Comparison of ENCODE assay signal across 1 cellular context in genomic region chr4:165327211-165328100, GRCh38.
A peak's percentile ranks its signal among the peaks of the same experiment; 100 is the strongest.
TF ChIP-seq lines count a peak whose summit lies in the region.

Gene MSMO1, plus strand, starts transcription at chr4:165327669. Its CDS starts 5,702 bp downstream, at chr4:165333371.

TF ChIP-seq in HepG2, 621 proteins besides CTCF, POLR2A, EP300 and RAD21 (continued from another document and continues in another):
- TF ChIP-seq ETS1 (CRISPR knock-in tag; IDR thresholded peaks at IDR 0.05) (0 out of 2 replicates have a peak, but pooled peaks have one; percentile 39), PCBP2 (optimal IDR thresholded peaks at IDR 0.05; ENCODE audit: low read depth, low read length, poor library complexity, severe bottlenecking) (no peak), HNRNPL (IDR thresholded peaks at IDR 0.05; ENCODE audit: low read depth, low read length) (no peak), CHD4 (IDR thresholded peaks at IDR 0.05; ENCODE audit: borderline replicate concordance, low read length) (no peak), DBP (CRISPR knock-in tag; IDR thresholded peaks at IDR 0.05; ENCODE audit: not compliant biosample characterization) (no peak), NPAS2 (CRISPR knock-in tag; IDR thresholded peaks at IDR 0.05; ENCODE audit: borderline replicate concordance) (no peak), KDM5B (CRISPR knock-in tag; IDR thresholded peaks at IDR 0.05; ENCODE audit: borderline replicate concordance) (peak; percentile 93; the same call in 1 of the 2 replicates), RBM39 (IDR thresholded peaks at IDR 0.05; ENCODE audit: low read depth, low read length, poor library complexity, severe bottlenecking) (peak; percentile 76), TRIM24 (CRISPR knock-in tag; IDR thresholded peaks at IDR 0.05) (no peak), MXD4 (CRISPR knock-in tag; IDR thresholded peaks at IDR 0.05) (peak; percentile 54; the same call in 1 of the 2 replicates), ZNF263 (CRISPR knock-in tag; IDR thresholded peaks at IDR 0.05) (peak; percentile 71), SRY (CRISPR knock-in tag; IDR thresholded peaks at IDR 0.05) (peak; percentile 48; the same call in 1 of the 2 replicates), HIVEP1 (CRISPR knock-in tag; IDR thresholded peaks at IDR 0.05) (peak; percentile 33; the same call in 1 of the 2 replicates), ZBTB8A (CRISPR knock-in tag; IDR thresholded peaks at IDR 0.05; ENCODE audit: borderline replicate concordance, low read depth) (no peak), GFI1 (CRISPR knock-in tag; IDR thresholded peaks at IDR 0.05; ENCODE audit: borderline replicate concordance) (peak; percentile 70; the same call in 1 of the 2 replicates), RFXAP (CRISPR knock-in tag; IDR thresholded peaks at IDR 0.05; ENCODE audit: borderline replicate concordance) (peak; percentile 88), CCAR2 (optimal IDR thresholded peaks at IDR 0.05; ENCODE audit: low read depth, low read length) (no peak), ZFP90 (CRISPR knock-in tag; IDR thresholded peaks at IDR 0.05; ENCODE audit: borderline replicate concordance) (no peak; the same call in 1 of the 2 replicates), TFDP1 (CRISPR knock-in tag; IDR thresholded peaks at IDR 0.05; ENCODE audit: borderline replicate concordance) (peak; percentile 77), ZFY (CRISPR knock-in tag; IDR thresholded peaks at IDR 0.05) (peak; percentile 73; the same call in 1 of the 2 replicates), ZNF10 (CRISPR knock-in tag; IDR thresholded peaks at IDR 0.05; ENCODE audit: borderline replicate concordance, low read depth) (no peak), ZNF253 (CRISPR knock-in tag; IDR thresholded peaks at IDR 0.05; ENCODE audit: borderline replicate concordance) (no peak), TOE1 (CRISPR knock-in tag; IDR thresholded peaks at IDR 0.05) (0 out of 2 replicates have a peak, but pooled peaks have one; percentile 57), ZNF746 (CRISPR knock-in tag; IDR thresholded peaks at IDR 0.05) (no peak), ZNF124 (CRISPR knock-in tag; IDR thresholded peaks at IDR 0.05) (peak; percentile 71; the same call in 1 of the 2 replicates), BCL3 (CRISPR knock-in tag; IDR thresholded peaks at IDR 0.05) (peak; percentile 86; the same call in 1 of the 2 replicates), MTF1 (CRISPR knock-in tag; IDR thresholded peaks at IDR 0.05) (no peak), TRAFD1 (CRISPR knock-in tag; IDR thresholded peaks at IDR 0.05; ENCODE audit: borderline replicate concordance) (peak; percentile 83; the same call in 1 of the 2 replicates), REPIN1 (CRISPR knock-in tag; IDR thresholded peaks at IDR 0.05; ENCODE audit: borderline replicate concordance, low read depth) (peak; percentile 41; the same call in 1 of the 2 replicates), ZNF143 (CRISPR knock-in tag; IDR thresholded peaks at IDR 0.05) (no peak), ZBTB7A (CRISPR knock-in tag; IDR thresholded peaks at IDR 0.05) (no peak; the same call in 1 of the 2 replicates), ZNF30 (CRISPR knock-in tag; IDR thresholded peaks at IDR 0.05) (no peak), RORA (CRISPR knock-in tag; IDR thresholded peaks at IDR 0.05) (no peak), ZHX2 (IDR thresholded peaks at IDR 0.05; ENCODE audit: low read depth) (no peak; the same call in 1 of the 2 replicates), ZHX2 (CRISPR knock-in tag; IDR thresholded peaks at IDR 0.05; ENCODE audit: borderline replicate concordance) (no peak), MBNL3 (CRISPR knock-in tag; conservative IDR thresholded peaks at IDR 0.05) (no peak), KMT2A (CRISPR knock-in tag; IDR thresholded peaks at IDR 0.05) (peak; percentile 92), TOPORS (CRISPR knock-in tag; IDR thresholded peaks at IDR 0.05) (peak; percentile 98), ZC3H13 (CRISPR knock-in tag; IDR thresholded peaks at IDR 0.05) (peak; percentile 76; the same call in 1 of the 2 replicates), AHDC1 (CRISPR knock-in tag; IDR thresholded peaks at IDR 0.05; ENCODE audit: borderline replicate concordance) (no peak), BORCS8-MEF2B (CRISPR knock-in tag; IDR thresholded peaks at IDR 0.05) (peak; percentile 61), ZSCAN5A (CRISPR knock-in tag; IDR thresholded peaks at IDR 0.05; ENCODE audit: borderline replicate concordance) (0 out of 2 replicates have a peak, but pooled peaks have one; percentile 71), TBX2 (CRISPR knock-in tag; IDR thresholded peaks at IDR 0.05; ENCODE audit: borderline replicate concordance) (peak; percentile 84; the same call in 1 of the 2 replicates), ZSCAN31 (CRISPR knock-in tag; IDR thresholded peaks at IDR 0.05; ENCODE audit: low read depth) (peak; percentile 57; the same call in 1 of the 2 replicates), CHCHD3 (CRISPR knock-in tag; IDR thresholded peaks at IDR 0.05) (no peak), ZZZ3 (CRISPR knock-in tag; IDR thresholded peaks at IDR 0.05; ENCODE audit: borderline replicate concordance) (no peak), POGZ (CRISPR knock-in tag; IDR thresholded peaks at IDR 0.05) (peak; percentile 94)
